In the genomic region with DNA sequence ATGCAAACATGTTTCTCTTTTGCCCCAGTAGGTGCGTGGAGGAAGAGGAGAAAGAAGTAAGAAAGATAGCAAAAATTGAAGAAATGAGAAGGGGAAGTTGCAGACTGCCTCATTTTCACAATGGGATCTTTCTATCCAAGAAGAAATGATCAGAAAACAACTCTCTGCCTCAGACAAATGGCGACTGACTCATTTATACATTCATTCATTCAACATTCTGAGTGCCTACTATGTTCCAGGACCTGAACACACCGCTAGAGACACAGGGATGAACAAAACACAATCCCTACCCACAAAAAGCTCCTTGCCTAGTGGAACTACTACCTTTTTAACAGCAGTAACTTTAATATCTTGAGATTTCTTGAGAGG, we compare ENCODE assay signal across 1 cellular context.
TF ChIP-seq lines count a peak whose summit lies in the region.

No MANE protein-coding gene starts in this region.

TF ChIP-seq in HepG2, 621 proteins besides CTCF, POLR2A, EP300 and RAD21 (continued from another document):
- TF ChIP-seq, protein P1, sequence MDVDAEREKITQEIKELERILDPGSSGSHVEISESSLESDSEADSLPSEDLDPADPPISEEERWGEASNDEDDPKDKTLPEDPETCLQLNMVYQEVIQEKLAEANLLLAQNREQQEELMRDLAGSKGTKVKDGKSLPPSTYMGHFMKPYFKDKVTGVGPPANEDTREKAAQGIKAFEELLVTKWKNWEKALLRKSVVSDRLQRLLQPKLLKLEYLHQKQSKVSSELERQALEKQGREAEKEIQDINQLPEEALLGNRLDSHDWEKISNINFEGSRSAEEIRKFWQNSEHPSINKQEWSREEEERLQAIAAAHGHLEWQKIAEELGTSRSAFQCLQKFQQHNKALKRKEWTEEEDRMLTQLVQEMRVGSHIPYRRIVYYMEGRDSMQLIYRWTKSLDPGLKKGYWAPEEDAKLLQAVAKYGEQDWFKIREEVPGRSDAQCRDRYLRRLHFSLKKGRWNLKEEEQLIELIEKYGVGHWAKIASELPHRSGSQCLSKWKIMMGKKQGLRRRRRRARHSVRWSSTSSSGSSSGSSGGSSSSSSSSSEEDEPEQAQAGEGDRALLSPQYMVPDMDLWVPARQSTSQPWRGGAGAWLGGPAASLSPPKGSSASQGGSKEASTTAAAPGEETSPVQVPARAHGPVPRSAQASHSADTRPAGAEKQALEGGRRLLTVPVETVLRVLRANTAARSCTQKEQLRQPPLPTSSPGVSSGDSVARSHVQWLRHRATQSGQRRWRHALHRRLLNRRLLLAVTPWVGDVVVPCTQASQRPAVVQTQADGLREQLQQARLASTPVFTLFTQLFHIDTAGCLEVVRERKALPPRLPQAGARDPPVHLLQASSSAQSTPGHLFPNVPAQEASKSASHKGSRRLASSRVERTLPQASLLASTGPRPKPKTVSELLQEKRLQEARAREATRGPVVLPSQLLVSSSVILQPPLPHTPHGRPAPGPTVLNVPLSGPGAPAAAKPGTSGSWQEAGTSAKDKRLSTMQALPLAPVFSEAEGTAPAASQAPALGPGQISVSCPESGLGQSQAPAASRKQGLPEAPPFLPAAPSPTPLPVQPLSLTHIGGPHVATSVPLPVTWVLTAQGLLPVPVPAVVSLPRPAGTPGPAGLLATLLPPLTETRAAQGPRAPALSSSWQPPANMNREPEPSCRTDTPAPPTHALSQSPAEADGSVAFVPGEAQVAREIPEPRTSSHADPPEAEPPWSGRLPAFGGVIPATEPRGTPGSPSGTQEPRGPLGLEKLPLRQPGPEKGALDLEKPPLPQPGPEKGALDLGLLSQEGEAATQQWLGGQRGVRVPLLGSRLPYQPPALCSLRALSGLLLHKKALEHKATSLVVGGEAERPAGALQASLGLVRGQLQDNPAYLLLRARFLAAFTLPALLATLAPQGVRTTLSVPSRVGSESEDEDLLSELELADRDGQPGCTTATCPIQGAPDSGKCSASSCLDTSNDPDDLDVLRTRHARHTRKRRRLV (CRISPR knock-in tag; IDR thresholded peaks at IDR 0.05) = no peak
- TF ChIP-seq ZNF24 (IDR thresholded peaks at IDR 0.05) (peak; percentile 85), ZNF670 (CRISPR knock-in tag; IDR thresholded peaks at IDR 0.05; ENCODE audit: borderline replicate concordance) (0 out of 2 replicates have a peak, but pooled peaks have one; percentile 21), TCF12 (IDR thresholded peaks at IDR 0.05) (no peak), TCF12 (CRISPR knock-in tag; IDR thresholded peaks at IDR 0.05) (no peak), ZIK1 (CRISPR knock-in tag; IDR thresholded peaks at IDR 0.05; ENCODE audit: borderline replicate concordance, low read depth) (no peak), THYN1 (CRISPR knock-in tag; IDR thresholded peaks at IDR 0.05; ENCODE audit: borderline replicate concordance, low read depth) (no peak), BRCA1 (CRISPR knock-in tag; IDR thresholded peaks at IDR 0.05) (peak; percentile 65; the same call in 1 of the 2 replicates), SMYD3 (CRISPR knock-in tag; IDR thresholded peaks at IDR 0.05) (no peak), ZNF546 (CRISPR knock-in tag; conservative IDR thresholded peaks at IDR 0.05) (no peak), NR2F1 (CRISPR knock-in tag; IDR thresholded peaks at IDR 0.05) (no peak), ZNF678 (CRISPR knock-in tag; IDR thresholded peaks at IDR 0.05) (no peak), ZKSCAN8 (CRISPR knock-in tag; IDR thresholded peaks at IDR 0.05; ENCODE audit: borderline replicate concordance) (no peak), ZKSCAN5 (CRISPR knock-in tag; IDR thresholded peaks at IDR 0.05) (no peak)
- TF ChIP-seq, protein P2, sequence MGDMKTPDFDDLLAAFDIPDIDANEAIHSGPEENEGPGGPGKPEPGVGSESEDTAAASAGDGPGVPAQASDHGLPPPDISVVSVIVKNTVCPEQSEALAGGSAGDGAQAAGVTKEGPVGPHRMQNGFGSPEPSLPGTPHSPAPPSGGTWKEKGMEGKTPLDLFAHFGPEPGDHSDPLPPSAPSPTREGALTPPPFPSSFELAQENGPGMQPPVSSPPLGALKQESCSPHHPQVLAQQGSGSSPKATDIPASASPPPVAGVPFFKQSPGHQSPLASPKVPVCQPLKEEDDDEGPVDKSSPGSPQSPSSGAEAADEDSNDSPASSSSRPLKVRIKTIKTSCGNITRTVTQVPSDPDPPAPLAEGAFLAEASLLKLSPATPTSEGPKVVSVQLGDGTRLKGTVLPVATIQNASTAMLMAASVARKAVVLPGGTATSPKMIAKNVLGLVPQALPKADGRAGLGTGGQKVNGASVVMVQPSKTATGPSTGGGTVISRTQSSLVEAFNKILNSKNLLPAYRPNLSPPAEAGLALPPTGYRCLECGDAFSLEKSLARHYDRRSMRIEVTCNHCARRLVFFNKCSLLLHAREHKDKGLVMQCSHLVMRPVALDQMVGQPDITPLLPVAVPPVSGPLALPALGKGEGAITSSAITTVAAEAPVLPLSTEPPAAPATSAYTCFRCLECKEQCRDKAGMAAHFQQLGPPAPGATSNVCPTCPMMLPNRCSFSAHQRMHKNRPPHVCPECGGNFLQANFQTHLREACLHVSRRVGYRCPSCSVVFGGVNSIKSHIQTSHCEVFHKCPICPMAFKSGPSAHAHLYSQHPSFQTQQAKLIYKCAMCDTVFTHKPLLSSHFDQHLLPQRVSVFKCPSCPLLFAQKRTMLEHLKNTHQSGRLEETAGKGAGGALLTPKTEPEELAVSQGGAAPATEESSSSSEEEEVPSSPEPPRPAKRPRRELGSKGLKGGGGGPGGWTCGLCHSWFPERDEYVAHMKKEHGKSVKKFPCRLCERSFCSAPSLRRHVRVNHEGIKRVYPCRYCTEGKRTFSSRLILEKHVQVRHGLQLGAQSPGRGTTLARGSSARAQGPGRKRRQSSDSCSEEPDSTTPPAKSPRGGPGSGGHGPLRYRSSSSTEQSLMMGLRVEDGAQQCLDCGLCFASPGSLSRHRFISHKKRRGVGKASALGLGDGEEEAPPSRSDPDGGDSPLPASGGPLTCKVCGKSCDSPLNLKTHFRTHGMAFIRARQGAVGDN (CRISPR knock-in tag; IDR thresholded peaks at IDR 0.05) = no peak
- TF ChIP-seq, protein P3, sequence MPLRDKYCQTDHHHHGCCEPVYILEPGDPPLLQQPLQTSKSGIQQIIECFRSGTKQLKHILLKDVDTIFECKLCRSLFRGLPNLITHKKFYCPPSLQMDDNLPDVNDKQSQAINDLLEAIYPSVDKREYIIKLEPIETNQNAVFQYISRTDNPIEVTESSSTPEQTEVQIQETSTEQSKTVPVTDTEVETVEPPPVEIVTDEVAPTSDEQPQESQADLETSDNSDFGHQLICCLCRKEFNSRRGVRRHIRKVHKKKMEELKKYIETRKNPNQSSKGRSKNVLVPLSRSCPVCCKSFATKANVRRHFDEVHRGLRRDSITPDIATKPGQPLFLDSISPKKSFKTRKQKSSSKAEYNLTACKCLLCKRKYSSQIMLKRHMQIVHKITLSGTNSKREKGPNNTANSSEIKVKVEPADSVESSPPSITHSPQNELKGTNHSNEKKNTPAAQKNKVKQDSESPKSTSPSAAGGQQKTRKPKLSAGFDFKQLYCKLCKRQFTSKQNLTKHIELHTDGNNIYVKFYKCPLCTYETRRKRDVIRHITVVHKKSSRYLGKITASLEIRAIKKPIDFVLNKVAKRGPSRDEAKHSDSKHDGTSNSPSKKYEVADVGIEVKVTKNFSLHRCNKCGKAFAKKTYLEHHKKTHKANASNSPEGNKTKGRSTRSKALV (CRISPR knock-in tag; IDR thresholded peaks at IDR 0.05) = 0 out of 2 replicates have a peak, but pooled peaks have one; percentile 34
- TF ChIP-seq, protein P4, sequence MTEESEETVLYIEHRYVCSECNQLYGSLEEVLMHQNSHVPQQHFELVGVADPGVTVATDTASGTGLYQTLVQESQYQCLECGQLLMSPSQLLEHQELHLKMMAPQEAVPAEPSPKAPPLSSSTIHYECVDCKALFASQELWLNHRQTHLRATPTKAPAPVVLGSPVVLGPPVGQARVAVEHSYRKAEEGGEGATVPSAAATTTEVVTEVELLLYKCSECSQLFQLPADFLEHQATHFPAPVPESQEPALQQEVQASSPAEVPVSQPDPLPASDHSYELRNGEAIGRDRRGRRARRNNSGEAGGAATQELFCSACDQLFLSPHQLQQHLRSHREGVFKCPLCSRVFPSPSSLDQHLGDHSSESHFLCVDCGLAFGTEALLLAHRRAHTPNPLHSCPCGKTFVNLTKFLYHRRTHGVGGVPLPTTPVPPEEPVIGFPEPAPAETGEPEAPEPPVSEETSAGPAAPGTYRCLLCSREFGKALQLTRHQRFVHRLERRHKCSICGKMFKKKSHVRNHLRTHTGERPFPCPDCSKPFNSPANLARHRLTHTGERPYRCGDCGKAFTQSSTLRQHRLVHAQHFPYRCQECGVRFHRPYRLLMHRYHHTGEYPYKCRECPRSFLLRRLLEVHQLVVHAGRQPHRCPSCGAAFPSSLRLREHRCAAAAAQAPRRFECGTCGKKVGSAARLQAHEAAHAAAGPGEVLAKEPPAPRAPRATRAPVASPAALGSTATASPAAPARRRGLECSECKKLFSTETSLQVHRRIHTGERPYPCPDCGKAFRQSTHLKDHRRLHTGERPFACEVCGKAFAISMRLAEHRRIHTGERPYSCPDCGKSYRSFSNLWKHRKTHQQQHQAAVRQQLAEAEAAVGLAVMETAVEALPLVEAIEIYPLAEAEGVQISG (CRISPR knock-in tag; IDR thresholded peaks at IDR 0.05) = no peak
- TF ChIP-seq, protein P5, sequence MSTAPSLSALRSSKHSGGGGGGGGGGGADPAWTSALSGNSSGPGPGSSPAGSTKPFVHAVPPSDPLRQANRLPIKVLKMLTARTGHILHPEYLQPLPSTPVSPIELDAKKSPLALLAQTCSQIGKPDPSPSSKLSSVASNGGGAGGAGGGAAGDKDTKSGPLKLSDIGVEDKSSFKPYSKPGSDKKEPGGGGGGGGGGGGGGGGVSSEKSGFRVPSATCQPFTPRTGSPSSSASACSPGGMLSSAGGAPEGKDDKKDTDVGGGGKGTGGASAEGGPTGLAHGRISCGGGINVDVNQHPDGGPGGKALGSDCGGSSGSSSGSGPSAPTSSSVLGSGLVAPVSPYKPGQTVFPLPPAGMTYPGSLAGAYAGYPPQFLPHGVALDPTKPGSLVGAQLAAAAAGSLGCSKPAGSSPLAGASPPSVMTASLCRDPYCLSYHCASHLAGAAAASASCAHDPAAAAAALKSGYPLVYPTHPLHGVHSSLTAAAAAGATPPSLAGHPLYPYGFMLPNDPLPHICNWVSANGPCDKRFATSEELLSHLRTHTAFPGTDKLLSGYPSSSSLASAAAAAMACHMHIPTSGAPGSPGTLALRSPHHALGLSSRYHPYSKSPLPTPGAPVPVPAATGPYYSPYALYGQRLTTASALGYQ (CRISPR knock-in tag; IDR thresholded peaks at IDR 0.05) = 0 out of 2 replicates have a peak, but pooled peaks have one; percentile 14
